In the genomic region with DNA sequence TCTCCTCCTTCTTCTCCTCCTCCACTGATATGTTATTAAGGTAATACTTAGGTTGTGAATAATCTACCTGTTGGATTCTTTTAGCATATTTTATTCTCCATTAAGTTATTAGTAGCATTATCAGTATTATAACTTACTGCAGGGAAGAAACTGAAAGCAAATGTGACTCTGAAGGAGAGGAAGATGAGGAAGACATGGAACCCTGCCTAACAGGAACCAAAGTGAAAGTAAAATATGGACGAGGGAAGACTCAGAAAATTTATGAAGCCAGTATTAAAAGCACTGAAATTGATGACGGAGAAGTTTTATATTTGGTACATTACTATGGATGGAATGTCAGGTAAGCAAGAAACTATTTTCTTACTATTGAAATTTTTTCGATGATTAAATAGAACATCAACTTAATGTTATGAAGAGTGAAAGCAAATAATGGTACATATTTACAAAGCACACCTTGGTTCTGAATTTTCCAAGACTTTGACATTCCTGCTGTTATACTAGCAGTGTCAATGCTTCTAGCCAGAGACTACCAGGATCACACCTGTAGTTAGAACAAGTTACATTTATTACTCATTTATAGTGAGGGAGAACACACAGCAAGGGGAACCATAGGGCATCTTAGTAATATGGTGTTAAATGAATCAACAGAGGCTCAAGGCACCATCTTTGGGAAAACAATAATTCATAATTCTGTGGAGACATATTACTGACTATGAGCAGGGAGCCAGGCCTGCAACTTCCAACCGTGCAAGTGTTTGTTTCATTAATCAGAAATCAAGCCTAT, we compare ENCODE assay signal across 12 cellular contexts. TPM values are rescaled to one million over a fixed set of nuclear protein-coding genes. Genes with fewer than 3 reads are reported as not detected.
DNase-seq lines count a peak whose midpoint lies in the region; ATAC-seq and TF ChIP-seq lines count a peak whose summit lies in the region.
"Had no signal": no experiment of that assay in that cellular context is flagged by ENCODE, and none has a peak within 500 bp of the region (broad histone marks: within the 10 kb centered on the region; RNA-seq: fewer than 3 reads in every experiment).

No MANE protein-coding gene starts in this region.

- H3K4me2 ChIP-seq in Karpas-422 (ENCODE audit: low read depth, low read length, poor library complexity, severe bottlenecking) (peak overlapping the region; percentile 2), neural progenitor cell (no peak overlapping the region)

- peaks cover 62% of the 10 kb centered on the region for H3K36me3 ChIP-seq in CD4-positive, CD25-positive, alpha-beta regulatory T cell (ENCODE audit: control insufficient read depth, insufficient read depth, low read length)
- H3K36me3 ChIP-seq in Karpas-422 (ENCODE audit: insufficient read depth, low read length) = peaks cover 63% of the 10 kb centered on the region
- H3K36me3 ChIP-seq in neutrophil = peaks cover 79% of the 10 kb centered on the region
- H3K36me3 ChIP-seq in neural progenitor cell = peaks cover 17% of the 10 kb centered on the region

- no peaks in the 10 kb centered on the region for H3K9me3 ChIP-seq in CD4-positive, CD25-positive, alpha-beta regulatory T cell (ENCODE audit: control insufficient read depth in 2 of 2, low read length in 2 of 2)
- H3K9me3 ChIP-seq in Karpas-422 (ENCODE audit: low read length) = no peaks in the 10 kb centered on the region
- H3K9me3 ChIP-seq in neutrophil = no peaks in the 10 kb centered on the region
- no peaks in the 10 kb centered on the region for H3K9me3 ChIP-seq in neural progenitor cell (ENCODE audit: low read depth)
- H3K9me3 ChIP-seq: right atrium auricular region, SJSA1 had no signal

- H3K4me1 ChIP-seq in CD4-positive, CD25-positive, alpha-beta regulatory T cell (ENCODE audit: control insufficient read depth, insufficient read depth, low read length, poor library complexity, severe bottlenecking) = no peaks in the 10 kb centered on the region
- H3K4me1 ChIP-seq in Karpas-422 (ENCODE audit: low read length) = peaks cover 13% of the 10 kb centered on the region; the same call in 1 of the 2 replicates
- H3K4me1 ChIP-seq in neutrophil (ENCODE audit: control insufficient read depth in 1 of 2, insufficient read depth in 1 of 2, low read depth in 1 of 2, low read length in 1 of 2) = peaks cover 6 to 11% of the 10 kb centered on the region in 2 experiments
- no peaks in the 10 kb centered on the region for H3K4me1 ChIP-seq in neural progenitor cell
- H3K4me1 ChIP-seq: SJSA1 had no signal

- no peaks in the 10 kb centered on the region for H3K27me3 Mint-ChIP-seq in CD4-positive, CD25-positive, alpha-beta regulatory T cell
- H3K27me3 Mint-ChIP-seq in neural progenitor cell (ENCODE audit: insufficient read depth, low read depth) = no peaks in the 10 kb centered on the region

- H3K4me3 ChIP-seq in CD4-positive, CD25-positive, alpha-beta regulatory T cell (ENCODE audit: low read depth, low read length) = peak overlapping the region; percentile 75
- H3K4me3 ChIP-seq in Karpas-422 (ENCODE audit: low read length) = no peak overlapping the region
- peak overlapping the region; percentile 44 for H3K4me3 ChIP-seq in coronary artery
- H3K4me3 ChIP-seq in neutrophil (ENCODE audit: low read depth in 1 of 2, low read length in 1 of 2) = no peak overlapping the region
- H3K4me3 ChIP-seq in neural progenitor cell = no peak overlapping the region
- H3K4me3 ChIP-seq: right atrium auricular region, SJSA1 had no signal

- H3K9me3 Mint-ChIP-seq in CD4-positive, CD25-positive, alpha-beta regulatory T cell = peaks cover 0 to 1% (median 0%) of the 10 kb centered on the region in 7 donors
- H3K9me3 Mint-ChIP-seq in neural progenitor cell = no peaks in the 10 kb centered on the region

- H3K27me3 ChIP-seq in CD4-positive, CD25-positive, alpha-beta regulatory T cell (ENCODE audit: control insufficient read depth, insufficient read depth, low read length) = no peaks in the 10 kb centered on the region
- no peaks in the 10 kb centered on the region for H3K27me3 ChIP-seq in Karpas-422 (ENCODE audit: low read length)
- H3K27me3 ChIP-seq in neutrophil = no peaks in the 10 kb centered on the region
- H3K27me3 ChIP-seq in neural progenitor cell = no peaks in the 10 kb centered on the region
- H3K27me3 ChIP-seq: right atrium auricular region, SJSA1 had no signal

- H3F3A ChIP-seq in neural progenitor cell (ENCODE audit: low read depth) = no peaks in the 10 kb centered on the region

- ATAC-seq in CD4-positive, CD25-positive, alpha-beta regulatory T cell (ENCODE audit: low read depth in 2 of 2) = no peak
- ATAC-seq in GM21529 (IDR thresholded peaks at IDR 0.05; ENCODE audit: unreplicated experiment) (no peak), GM21786 (IDR thresholded peaks at IDR 0.05; ENCODE audit: unreplicated experiment) (no peak)

- H3K79me2 ChIP-seq in Karpas-422 (ENCODE audit: low read length) (peaks cover 33% of the 10 kb centered on the region), neural progenitor cell (ENCODE audit: low read depth) (no peaks in the 10 kb centered on the region)

- no peaks in the 10 kb centered on the region for H3K9me2 ChIP-seq in Karpas-422 (replicated peaks; ENCODE audit: insufficient read depth, low read length)

- H3K27ac Mint-ChIP-seq in CD4-positive, CD25-positive, alpha-beta regulatory T cell = peak overlapping the region; percentile 47 to 89 (median 52)
- H3K27ac Mint-ChIP-seq in neural progenitor cell = no peak overlapping the region

- H3K9ac ChIP-seq in Karpas-422 (ENCODE audit: low read length) (no peak overlapping the region), neural progenitor cell (no peak overlapping the region)

- H3K4me3 Mint-ChIP-seq in CD4-positive, CD25-positive, alpha-beta regulatory T cell = peak overlapping the region; percentile 7 to 72 (median 61)
- no peak overlapping the region for H3K4me3 Mint-ChIP-seq in neural progenitor cell

- peaks cover 34% of the 10 kb centered on the region for H3K36me3 Mint-ChIP-seq in CD4-positive, CD25-positive, alpha-beta regulatory T cell
- H3K36me3 Mint-ChIP-seq in neural progenitor cell = peaks cover 19% of the 10 kb centered on the region

- H2AFZ ChIP-seq in Karpas-422 (ENCODE audit: low read length) = no peak overlapping the region
- H2AFZ ChIP-seq in neural progenitor cell (replicated peaks) = no peak overlapping the region

- H3K4me1 Mint-ChIP-seq in CD4-positive, CD25-positive, alpha-beta regulatory T cell = peaks cover 23 to 39% (median 30%) of the 10 kb centered on the region in 4 donors
- H3K4me1 Mint-ChIP-seq in neural progenitor cell = no peaks in the 10 kb centered on the region

- DNase-seq in CD4-positive, CD25-positive, alpha-beta regulatory T cell = peak in 1 of 3 donors; percentile 20
- DNase-seq in Karpas-422 = no peak
- no peak for DNase-seq in coronary artery (ENCODE audit: low spot score)
- DNase-seq in pons (ENCODE audit: low spot score) = no peak
- DNase-seq in neural progenitor cell (ENCODE audit: low spot score) = no peak
- DNase-seq: amygdala, NCI-H2081 had no signal

- no peak for TF ChIP-seq CTCF in coronary artery (IDR thresholded peaks at IDR 0.05)
- no peak for TF ChIP-seq CTCF in neutrophil (IDR thresholded peaks at IDR 0.05)
- TF ChIP-seq CTCF in neural progenitor cell (IDR thresholded peaks at IDR 0.05) = no peak

- no peaks in the 10 kb centered on the region for H4K20me1 ChIP-seq in Karpas-422 (ENCODE audit: insufficient read depth, low read depth, low read length)
- H4K20me1 ChIP-seq in neural progenitor cell (ENCODE audit: low read depth) = no peaks in the 10 kb centered on the region

- H3K27ac ChIP-seq in CD4-positive, CD25-positive, alpha-beta regulatory T cell (ENCODE audit: insufficient read depth, low read length, poor library complexity, severe bottlenecking) = peak overlapping the region; percentile 25
- H3K27ac ChIP-seq in Karpas-422 (ENCODE audit: low read length) (no peak overlapping the region), coronary artery (no peak overlapping the region), neutrophil (peak overlapping the region; percentile 62), neural progenitor cell (no peak overlapping the region)
- H3K27ac ChIP-seq: SJSA1 had no signal

RNA-seq across cellular contexts. Expression of a gene that starts 42.0 kb away (rescaled TPM):
- total RNA-seq in CD4-positive, CD25-positive, alpha-beta regulatory T cell = not detected
- under 1 TPM in 1 of 4 donors, not detected in 3; 0.47 TPM for polyA plus RNA-seq in CD4-positive, CD25-positive, alpha-beta regulatory T cell
- 1.8 TPM in 1 of 2 replicates, not detected in the other for total RNA-seq in Karpas-422 (2014; rRNA removed; shearing (Covaris generic); ENCODE audit: low replicate concordance)
- total RNA-seq in neural progenitor cell (ENCODE audit: low replicate concordance) = not detected in 2 replicates
- total RNA-seq: right atrium auricular region, SJSA1 had no signal

RNA-seq across cellular contexts. Expression of a gene that starts 55.4 kb away (rescaled TPM):
- total RNA-seq in CD4-positive, CD25-positive, alpha-beta regulatory T cell = 102 TPM
- polyA plus RNA-seq in CD4-positive, CD25-positive, alpha-beta regulatory T cell = 10 to 100 TPM; 23.3 to 30.4 (median 24.8) TPM
- 36.3 and 37.9 TPM in 2 replicates for total RNA-seq in Karpas-422 (2014; rRNA removed; shearing (Covaris generic); ENCODE audit: low replicate concordance)
- 12.6 and 24.1 TPM in 2 replicates for total RNA-seq in neural progenitor cell (ENCODE audit: low replicate concordance)

Comparison
In these comparisons a context has a peak if more than half of its experiments do, and no peak if none do; other contexts are left out.
1. H3K27ac ChIP-seq: peak in CD4-positive, CD25-positive, alpha-beta regulatory T cell (single experiment) and neutrophil (single experiment); none in Karpas-422 (single experiment), coronary artery (0 of 2) and neural progenitor cell (single experiment).
2. H3K4me3 ChIP-seq: peak in CD4-positive, CD25-positive, alpha-beta regulatory T cell (single experiment) and coronary artery (single experiment); none in Karpas-422 (single experiment), neutrophil (0 of 2) and neural progenitor cell (single experiment).